16 cellular contexts compared by ENCODE assay signal in genomic region chr16:6132121-6132520, GRCh38.
"Had no signal": no experiment of that assay in that cellular context is flagged by ENCODE, and none has a peak within 500 bp of the region (broad histone marks: within the 10 kb centered on the region; RNA-seq: fewer than 3 reads in every experiment).

No MANE protein-coding gene starts in this region.

- DNase-seq: activated CD4-positive, alpha-beta T cell treated with anti-CD3 and anti-CD28 coated beads, Interleukin-2, amount 50 U/mL, for 1 hour; activated CD8-positive, alpha-beta memory T cell treated with anti-CD3 and anti-CD28 coated beads for 24 hours; activated gamma-delta T cell treated with Interleukin-2 at 50 U/mL for 16 hours; activated naive CD8-positive, alpha-beta T cell treated with anti-CD3 and anti-CD28 coated beads for 36 hours; cerebellar nuclear complex; effector CD8-positive, alpha-beta T cell; foreskin fibroblast; heart right ventricle; left cardiac atrium; lower lobe of right lung; ovary; retina; stimulated activated CD4-positive, alpha-beta T cell treated with anti-CD3 and anti-CD28 coated beads, Interleukin-2, amount 100 ng/mL, for 48 hours had no signal

- H3K36me3 ChIP-seq: heart right ventricle, lower lobe of right lung, ovary, tibial nerve had no signal

- H3K4me1 ChIP-seq: heart right ventricle, lower lobe of right lung, tibial nerve had no signal

- H3K4me3 ChIP-seq: heart right ventricle, lower lobe of right lung, ovary, tibial nerve had no signal

- H3K9me3 ChIP-seq: lower lobe of right lung, ovary, tibial nerve had no signal

- H3K27me3 ChIP-seq: heart right ventricle, ovary, tibial nerve had no signal

- H3K27ac ChIP-seq: heart right ventricle, lower lobe of right lung, ovary, tibial nerve had no signal

- ATAC-seq: activated CD4-positive, CD25-positive, alpha-beta regulatory T cell treated with anti-CD3 and anti-CD28 coated beads, Interleukin-2, amount 50 U/mL, for 24 hours; heart right ventricle; left cardiac atrium; lower lobe of right lung; stimulated activated memory B cell treated with anti-CD40 and anti-IgM and Interleukin-4, amounts not matched to agents 10 μg/mL and 1 μg/mL and 100 μg/mL, for 72 hours had no signal
